20 cellular contexts compared by ENCODE assay signal in genomic region chr11:125211191-125211953, GRCh38. TPM values are rescaled to one million over a fixed set of nuclear protein-coding genes. Genes with fewer than 3 reads are reported as not detected.
DNase-seq lines count a peak whose midpoint lies in the region; ATAC-seq and TF ChIP-seq lines count a peak whose summit lies in the region.
"Had no signal": no experiment of that assay in that cellular context is flagged by ENCODE, and none has a peak within 500 bp of the region (broad histone marks: within the 10 kb centered on the region; RNA-seq: fewer than 3 reads in every experiment).

No MANE protein-coding gene starts in this region.

- WGBS in heart right ventricle, 2 donors = 52 to 66% methylated on average over 5 of the region's 5 CpGs
- WGBS in smooth muscle cell (ENCODE audit: low lambda C conversion rate) = 47% methylated on average over 5 of the region's 5 CpGs

- H3K36me3 ChIP-seq in heart right ventricle = no peaks in the 10 kb centered on the region
- no peaks in the 10 kb centered on the region for H3K36me3 ChIP-seq in smooth muscle cell (ENCODE audit: low read depth)
- H3K36me3 ChIP-seq: lower lobe of right lung had no signal

- no peak overlapping the region for H3K4me3 ChIP-seq in heart right ventricle
- H3K4me3 ChIP-seq in fibroblast of pulmonary artery (replicated peaks; ENCODE audit: low read depth, low read length) = no peak overlapping the region
- H3K4me3 ChIP-seq in smooth muscle cell = no peak overlapping the region
- H3K4me3 ChIP-seq: coronary artery, lower lobe of right lung had no signal

- TF ChIP-seq CTCF in heart right ventricle (IDR thresholded peaks at IDR 0.05) (no peak), fibroblast of pulmonary artery (IDR thresholded peaks at IDR 0.05; ENCODE audit: low read length, missing control alignments) (no peak), smooth muscle cell (IDR thresholded peaks at IDR 0.05; ENCODE audit: borderline replicate concordance, insufficient read depth, poor library complexity, severe bottlenecking) (peak; percentile 5), omental fat pad (IDR thresholded peaks at IDR 0.05) (no peak)

- H2AFZ ChIP-seq in smooth muscle cell (ENCODE audit: low read depth) = no peak overlapping the region

- H3K27me3 ChIP-seq in heart right ventricle = no peaks in the 10 kb centered on the region
- no peaks in the 10 kb centered on the region for H3K27me3 ChIP-seq in smooth muscle cell (ENCODE audit: low read depth)

- intact Hi-C loops in Right ventricle myocardium superior (cut with DNase I) (no loop called here), heart right ventricle (cut with DNase I) (loop anchor here in 2 of 10 donors (5.0 kb wide), 1 partner anchor 39 kb away; no protein-coding TSS in a partner anchor), sciatic nerve (cut with DNase I) (loop anchor here (5.0 kb wide), 1 partner anchor 196 kb away; no protein-coding TSS in a partner anchor)

- no peak for DNase-seq in Right ventricle myocardium superior
- DNase-seq in heart right ventricle = no peak
- DNase-seq in fibroblast of pulmonary artery (ENCODE audit: low read depth) = peak; percentile 15
- peak; percentile 93 for DNase-seq in myocyte (ENCODE audit: low read depth)
- DNase-seq in smooth muscle cell (lab: John Stamatoyannopoulos, UW; ENCODE audit: unreplicated experiment) = no peak
- no peak for DNase-seq in sciatic nerve (ENCODE audit: low spot score)
- no peak for DNase-seq in omental fat pad (ENCODE audit: low spot score)
- DNase-seq: activated CD4-positive, alpha-beta T cell treated with anti-CD3 and anti-CD28 coated beads, Interleukin-2, amount 50 U/mL, for 4 hours; activated T-cell treated with anti-CD3 and anti-CD28 coated beads for 4 hours; C1 segment of cervical spinal cord; lower lobe of right lung; naive thymus-derived CD4-positive, alpha-beta T cell; NCI-H1417 treated with DMSO at 0.1 percent for 48 hours; NCI-H226; stimulated activated naive CD8-positive, alpha-beta T cell treated with anti-CD3 and anti-CD28 coated beads, Interleukin-15, amount 100 ng/mL, for 72 hours; SW 1271 had no signal

- peaks cover 10% of the 10 kb centered on the region for H4K20me1 ChIP-seq in smooth muscle cell (ENCODE audit: low read depth)

- ATAC-seq in Right ventricle myocardium superior (ENCODE audit: poor library complexity) (peak; percentile 14), heart right ventricle (no peak), sciatic nerve (no peak), omental fat pad (ENCODE audit: low FRiP score) (no peak), HG03139 (IDR thresholded peaks at IDR 0.05; ENCODE audit: unreplicated experiment) (no peak)
- ATAC-seq: naive thymus-derived CD4-positive, alpha-beta T cell; stimulated activated naive CD8-positive, alpha-beta T cell treated with anti-CD3 and anti-CD28 coated beads, Interleukin-15, amount 100 ng/mL, for 72 hours had no signal

- H3K9ac ChIP-seq in smooth muscle cell (ENCODE audit: low read depth) = no peak overlapping the region

- peak overlapping the region; percentile 19 for H3K4me2 ChIP-seq in smooth muscle cell

- H3K27ac ChIP-seq in heart right ventricle (no peak overlapping the region), smooth muscle cell (ENCODE audit: low read depth) (no peak overlapping the region)
- H3K27ac ChIP-seq: coronary artery, lower lobe of right lung had no signal

- H3K4me1 ChIP-seq in heart right ventricle = peaks cover 0 to 41% (median 27%) of the 10 kb centered on the region in 9 donors
- peaks cover 37% of the 10 kb centered on the region for H3K4me1 ChIP-seq in smooth muscle cell (ENCODE audit: low read depth)

- H3K79me2 ChIP-seq in smooth muscle cell (ENCODE audit: low read depth) = peaks cover 9% of the 10 kb centered on the region

- H3K9me3 ChIP-seq in heart right ventricle (no peaks in the 10 kb centered on the region), smooth muscle cell (replicated peaks; ENCODE audit: low read depth) (no peaks in the 10 kb centered on the region)
- H3K9me3 ChIP-seq: lower lobe of right lung had no signal

- no peaks in the 10 kb centered on the region for H3F3A ChIP-seq in smooth muscle cell (ENCODE audit: low read depth)

RNA-seq across cellular contexts. Expression of gene PKNOX2, which starts 46.8 kb away (rescaled TPM):
- total RNA-seq in Right ventricle myocardium superior (5.8 TPM), heart right ventricle (1 to 10 TPM; 3.1 to 5.8 (median 4.9) TPM), myocyte (20.2 and 22.1 TPM in 2 replicates), smooth muscle cell (6.5 and 7.2 TPM in 2 replicates), sciatic nerve (17.3 TPM), omental fat pad (1 to 10 TPM in 2 of 4 donors, under 1 TPM in 2; 0.19 to 2.7 (median 0.82) TPM)
- polyA plus RNA-seq in heart right ventricle (1 to 10 TPM; 2.5 to 3.1 TPM), smooth muscle cell (6.0 and 7.9 TPM in 2 replicates)
- 86.6 TPM for polyA plus RNA-seq in myocyte (2012)
- total RNA-seq: A172; naive thymus-derived CD4-positive, alpha-beta T cell; renal cortical epithelial cell had no signal
- polyA plus RNA-seq: naive thymus-derived CD4-positive, alpha-beta T cell had no signal

Comparison
In these comparisons a context has a peak if more than half of its experiments do, and no peak if none do; other contexts are left out.
1. DNase-seq: peak in fibroblast of pulmonary artery (single experiment) and myocyte (single experiment); none in Right ventricle myocardium superior (single experiment), heart right ventricle (0 of 2), smooth muscle cell (single experiment), sciatic nerve (single experiment) and omental fat pad (single experiment).